Comparison of ENCODE assay signal across 12 cellular contexts in genomic region chr5:150113047-150113744, GRCh38. TPM values are rescaled to one million over a fixed set of nuclear protein-coding genes. Genes with fewer than 3 reads are reported as not detected.
DNase-seq lines count a peak whose midpoint lies in the region; ATAC-seq and TF ChIP-seq lines count a peak whose summit lies in the region.
"Had no signal": no experiment of that assay in that cellular context is flagged by ENCODE, and none has a peak within 500 bp of the region (broad histone marks: within the 10 kb centered on the region; RNA-seq: fewer than 3 reads in every experiment).

No MANE protein-coding gene starts in this region.

- H4K5ac ChIP-seq in H9 (ENCODE audit: insufficient read length, low read depth, low read length), result no peak overlapping the region

- no peak overlapping the region for H2BK120ac ChIP-seq in H9 (ENCODE audit: low read depth, low read length, poor library complexity, severe bottlenecking)

- H4K20me1 ChIP-seq in H9 (ENCODE audit: control insufficient read depth, insufficient read depth, insufficient read length) (no peaks in the 10 kb centered on the region), smooth muscle cell (ENCODE audit: low read depth) (no peaks in the 10 kb centered on the region)

- H3K14ac ChIP-seq in H9 (ENCODE audit: insufficient read depth, low read length), result no peak overlapping the region; the same call in 1 of the 2 replicates

- H3K27me3 ChIP-seq in H9 (ENCODE audit: insufficient read depth, low read length), result no peaks in the 10 kb centered on the region
- no peaks in the 10 kb centered on the region for H3K27me3 ChIP-seq in smooth muscle cell (ENCODE audit: low read depth)
- H3K27me3 ChIP-seq: neutrophil had no signal

- H2BK12ac ChIP-seq in H9 (ENCODE audit: insufficient read length, low read depth, low read length), result no peak overlapping the region

- peak overlapping the region in 1 of 3 experiments; percentile 35; a peak in 2 of 7 replicates for H3K27ac Mint-ChIP-seq in H9
- no peak overlapping the region for H3K27ac Mint-ChIP-seq in activated CD8-positive, alpha-beta memory T cell treated with anti-CD3 and anti-CD28 coated beads, Interleukin-2, amount 10 ng/mL, durations not matched to agents 7 days and 5 days

- H2AFZ ChIP-seq in H9 (ENCODE audit: low read length) (no peak overlapping the region), smooth muscle cell (ENCODE audit: low read depth) (no peak overlapping the region)

- H3K9me3 Mint-ChIP-seq in H9, result no peaks in the 10 kb centered on the region
- H3K9me3 Mint-ChIP-seq in activated CD8-positive, alpha-beta memory T cell treated with anti-CD3 and anti-CD28 coated beads, Interleukin-2, amount 10 ng/mL, durations not matched to agents 7 days and 5 days (ENCODE audit: low read depth), result no peaks in the 10 kb centered on the region

- CTCF ChIA-PET in activated CD8-positive, alpha-beta memory T cell treated with anti-CD3 and anti-CD28 coated beads, Interleukin-2, amount 10 ng/mL, durations not matched to agents 7 days and 5 days (lab: Charles Lee), result interaction anchor here (1.1 to 1.2 kb wide), 2 partner anchors 67 to 113 kb away, joined by 3 read pairs; partner anchors contain the start of gene TIGD6

- H3K36me3 Mint-ChIP-seq in H9 (ENCODE audit: insufficient read depth in 1 of 3, low read depth in 3 of 3), result no peaks in the 10 kb centered on the region
- H3K36me3 Mint-ChIP-seq in activated CD8-positive, alpha-beta memory T cell treated with anti-CD3 and anti-CD28 coated beads, Interleukin-2, amount 10 ng/mL, durations not matched to agents 7 days and 5 days, result no peaks in the 10 kb centered on the region

- no CpG with 5 or more reads among the region's 18 CpGs for WGBS in H9 (ENCODE audit: extremely low coverage, insufficient read length, low lambda C conversion rate)
- WGBS in smooth muscle cell (ENCODE audit: low lambda C conversion rate), result 33% methylated on average over 18 of the region's 18 CpGs

- no peak overlapping the region for H2BK20ac ChIP-seq in H9 (ENCODE audit: low read depth, low read length, poor library complexity, severe bottlenecking)

- no peak overlapping the region for H3K27ac ChIP-seq in H9 (ENCODE audit: insufficient read length, low read depth, low read length)
- peak overlapping the region; percentile 98 for H3K27ac ChIP-seq in smooth muscle cell (ENCODE audit: low read depth)
- H3K27ac ChIP-seq: epithelial cell of prostate, neutrophil had no signal

- no peak overlapping the region for H2AK5ac ChIP-seq in H9 (ENCODE audit: insufficient read length, low read length)

- H3K4me1 Mint-ChIP-seq in H9, result peaks cover 19 to 29% of the 10 kb centered on the region in 2 experiments
- peaks cover 6% of the 10 kb centered on the region for H3K4me1 Mint-ChIP-seq in activated CD8-positive, alpha-beta memory T cell treated with anti-CD3 and anti-CD28 coated beads, Interleukin-2, amount 10 ng/mL, durations not matched to agents 7 days and 5 days

- no peak overlapping the region for H3K4me3 Mint-ChIP-seq in H9
- no peak overlapping the region for H3K4me3 Mint-ChIP-seq in activated CD8-positive, alpha-beta memory T cell treated with anti-CD3 and anti-CD28 coated beads, Interleukin-2, amount 10 ng/mL, durations not matched to agents 7 days and 5 days

- H3K4me1 ChIP-seq in H9 (ENCODE audit: insufficient read depth, low read length) (no peaks in the 10 kb centered on the region), smooth muscle cell (ENCODE audit: low read depth) (peaks cover 25% of the 10 kb centered on the region)

- ATAC-seq in activated CD8-positive, alpha-beta memory T cell treated with anti-CD3 and anti-CD28 coated beads, Interleukin-2, amount 10 ng/mL, durations not matched to agents 7 days and 5 days, result no peak
- ATAC-seq in GM21360 (IDR thresholded peaks at IDR 0.05; ENCODE audit: unreplicated experiment), result no peak

- H3K9ac ChIP-seq in H9 (ENCODE audit: extremely low read depth, insufficient read length, low read length), result no peak overlapping the region
- H3K9ac ChIP-seq in smooth muscle cell (ENCODE audit: low read depth), result peak overlapping the region; percentile 58

- H3K27me3 Mint-ChIP-seq in H9 (ENCODE audit: low read depth), result peaks cover 5% of the 10 kb centered on the region
- H3K27me3 Mint-ChIP-seq in activated CD8-positive, alpha-beta memory T cell treated with anti-CD3 and anti-CD28 coated beads, Interleukin-2, amount 10 ng/mL, durations not matched to agents 7 days and 5 days, result peaks cover 20% of the 10 kb centered on the region

- H3F3A ChIP-seq in smooth muscle cell (ENCODE audit: low read depth), result peaks cover 77% of the 10 kb centered on the region

- no peaks in the 10 kb centered on the region for H3K23me2 ChIP-seq in H9 (ENCODE audit: insufficient read length, low read depth, low read length, poor library complexity, severe bottlenecking)

- H3K56ac ChIP-seq in H9 (ENCODE audit: insufficient read length, low read depth, low read length), result no peak overlapping the region

- H2BK15ac ChIP-seq in H9 (ENCODE audit: low read depth, low read length), result no peak overlapping the region

- H3K18ac ChIP-seq in H9 (ENCODE audit: insufficient read length, low read depth, low read length), result no peak overlapping the region

- TF ChIP-seq CTCF in H9 (conservative IDR thresholded peaks at IDR 0.05), result no peak
- no peak for TF ChIP-seq CTCF in smooth muscle cell (IDR thresholded peaks at IDR 0.05; ENCODE audit: borderline replicate concordance, insufficient read depth, poor library complexity, severe bottlenecking)

- no peak overlapping the region for H3T11ph ChIP-seq in H9 (ENCODE audit: low read length)

- no peak overlapping the region for H2BK5ac ChIP-seq in H9 (ENCODE audit: insufficient read length, low read length)

- no peak overlapping the region for H3K23ac ChIP-seq in H9 (ENCODE audit: insufficient read length, low read depth, low read length)

- H3K4me2 ChIP-seq in H9 (ENCODE audit: insufficient read depth, insufficient read length, low read length) (no peak overlapping the region), smooth muscle cell (peak overlapping the region; percentile 8)

- H3K9me3 ChIP-seq in H9 (ENCODE audit: control insufficient read depth, low read depth, low read length), result no peaks in the 10 kb centered on the region
- no peaks in the 10 kb centered on the region for H3K9me3 ChIP-seq in smooth muscle cell (replicated peaks; ENCODE audit: low read depth)
- H3K9me3 ChIP-seq: neutrophil had no signal

- H3K79me2 ChIP-seq in H9 (ENCODE audit: insufficient read depth, low read length) (no peaks in the 10 kb centered on the region), smooth muscle cell (ENCODE audit: low read depth) (no peaks in the 10 kb centered on the region)

- no peak overlapping the region for H3K4me3 ChIP-seq in smooth muscle cell

- no peak overlapping the region for H3K4ac ChIP-seq in H9 (ENCODE audit: low read depth, low read length)

- H3K36me3 ChIP-seq in smooth muscle cell (ENCODE audit: low read depth), result no peaks in the 10 kb centered on the region
- H3K36me3 ChIP-seq: neutrophil had no signal

- H3K79me1 ChIP-seq in H9 (ENCODE audit: insufficient read depth, low read depth, low read length, poor library complexity, severe bottlenecking), result no peaks in the 10 kb centered on the region

- DNase-seq in H9 (peak; percentile 66), hepatic stellate cell (ENCODE audit: low spot score) (peak; percentile 57), smooth muscle cell (lab: John Stamatoyannopoulos, UW; ENCODE audit: unreplicated experiment) (no peak), epidermal melanocyte (ENCODE audit: insufficient read length, low spot score) (no peak), kidney glomerular epithelial cell (lab: John Stamatoyannopoulos, UW) (no peak), medulla oblongata (ENCODE audit: extremely low spot score) (no peak)
- DNase-seq in activated CD8-positive, alpha-beta memory T cell treated with anti-CD3 and anti-CD28 coated beads, Interleukin-2, amount 10 ng/mL, durations not matched to agents 7 days and 5 days, result peak; percentile 35
- DNase-seq: activated effector memory CD4-positive, alpha-beta T cell treated with anti-CD3 and anti-CD28 coated beads, Interleukin-2, amount 50 U/mL, for 16 hours; KG1 had no signal

- H4K91ac ChIP-seq in H9 (ENCODE audit: insufficient read length, low read depth, low read length), result no peak overlapping the region

- no peak overlapping the region for H4K8ac ChIP-seq in H9 (replicated peaks; ENCODE audit: insufficient read length, low read depth, low read length)

RNA-seq across cellular contexts. Expression of gene CSF1R, which starts 26.8 kb away (rescaled TPM):
- total RNA-seq in H9 (2021), result 0.13 TPM in 1 of 2 replicates, not detected in the other
- total RNA-seq in activated CD8-positive, alpha-beta memory T cell treated with anti-CD3 and anti-CD28 coated beads, Interleukin-2, amount 10 ng/mL, durations not matched to agents 7 days and 5 days, result under 1 TPM in 1 of 2 experiments, not detected in 1; 0.26 TPM
- total RNA-seq in smooth muscle cell, result 3.9 and 6.2 TPM in 2 replicates
- 2.2 and 12.9 TPM in 2 replicates for polyA plus RNA-seq in smooth muscle cell

RNA-seq across cellular contexts. Expression of gene PDGFRB, which starts 42.4 kb away (rescaled TPM):
- total RNA-seq in H9 (2021) (2.2 and 3.9 TPM in 2 replicates), smooth muscle cell (362 and 370 TPM in 2 replicates)
- total RNA-seq in activated CD8-positive, alpha-beta memory T cell treated with anti-CD3 and anti-CD28 coated beads, Interleukin-2, amount 10 ng/mL, durations not matched to agents 7 days and 5 days, result 10 to 100 TPM; 53.3 to 68.9 TPM
- 390 and 522 TPM in 2 replicates for polyA plus RNA-seq in smooth muscle cell

RNA-seq across cellular contexts. Expression of gene CDX1, which starts 53.4 kb away (rescaled TPM):
- total RNA-seq in H9 (2021) (0.22 TPM in 1 of 2 replicates, not detected in the other), smooth muscle cell (1.4 and 3.9 TPM in 2 replicates)
- not detected for total RNA-seq in activated CD8-positive, alpha-beta memory T cell treated with anti-CD3 and anti-CD28 coated beads, Interleukin-2, amount 10 ng/mL, durations not matched to agents 7 days and 5 days
- polyA plus RNA-seq in smooth muscle cell, result 5.0 and 8.5 TPM in 2 replicates

Comparison
In these comparisons a context has a peak if more than half of its experiments do, and no peak if none do; other contexts are left out.
1. DNase-seq: peak in H9 (single experiment), activated CD8-positive, alpha-beta memory T cell treated with anti-CD3 and anti-CD28 coated beads, Interleukin-2, amount 10 ng/mL, durations not matched to agents 7 days and 5 days (single experiment) and hepatic stellate cell (single experiment); none in smooth muscle cell (single experiment), epidermal melanocyte (single experiment), kidney glomerular epithelial cell (single experiment) and medulla oblongata (single experiment).
2. RNA of gene PDGFRB, which starts 42.4 kb away (total RNA-seq): 362 to 370 TPM in smooth muscle cell and 53.3 to 68.9 TPM in activated CD8-positive, alpha-beta memory T cell treated with anti-CD3 and anti-CD28 coated beads, Interleukin-2, amount 10 ng/mL, durations not matched to agents 7 days and 5 days; 2.2 to 3.9 TPM in H9; every median in the first group is over 10 times any median in the second.